27 cellular contexts compared by ENCODE assay signal in the genomic region with DNA sequence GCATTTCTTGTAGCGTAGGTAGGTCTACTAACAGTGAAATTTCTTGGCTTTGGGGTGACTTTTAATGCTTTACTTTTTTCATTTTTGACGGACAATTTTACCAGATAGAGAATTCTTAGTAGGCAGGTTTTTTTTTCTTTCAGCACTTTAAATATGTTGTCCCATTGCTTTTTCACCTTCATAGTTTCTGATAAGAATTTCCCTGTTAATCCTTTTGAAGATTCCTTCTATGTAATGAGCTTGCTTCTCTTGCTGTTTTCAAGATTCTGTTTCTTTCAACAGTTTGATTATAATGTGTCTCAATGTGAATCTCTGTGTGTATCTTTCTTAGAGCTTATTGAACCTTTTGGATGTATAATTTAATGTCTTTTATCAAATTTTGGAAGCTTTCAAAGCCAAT. TPM values are rescaled to one million over a fixed set of nuclear protein-coding genes. Genes with fewer than 3 reads are reported as not detected.
DNase-seq lines count a peak whose midpoint lies in the region; ATAC-seq, FAIRE-seq and TF ChIP-seq lines count a peak whose summit lies in the region.
"Had no signal": no experiment of that assay in that cellular context is flagged by ENCODE, and none has a peak within 500 bp of the region (broad histone marks: within the 10 kb centered on the region; RNA-seq: fewer than 3 reads in every experiment).

No MANE protein-coding gene starts in this region.

- H3K27ac Mint-ChIP-seq in astrocyte (ENCODE audit: unreplicated experiment): no peak overlapping the region
- H3K27ac Mint-ChIP-seq: CD4-positive, alpha-beta memory T cell; CD4-positive, CD25-positive, alpha-beta regulatory T cell; CD8-positive, alpha-beta memory T cell had no signal

- H3K36me3 Mint-ChIP-seq in astrocyte (ENCODE audit: low read depth, unreplicated experiment): peaks cover 21% of the 10 kb centered on the region

- CTCF ChIA-PET in HEK293 (lab: Yijun Ruan, JAX): interaction anchor here (0.7 to 1.3 kb wide), 4 partner anchors 12 to 883 kb away, joined by 3 to 4 read pairs (median 4); no protein-coding TSS in a partner anchor

- H3K4me3 ChIP-seq in HEK293 (ENCODE audit: low read depth, low read length): no peak overlapping the region
- no peak overlapping the region for H3K4me3 ChIP-seq in astrocyte (ENCODE audit: insufficient read depth, low read depth, low read length)
- H3K4me3 ChIP-seq: BLaER1, GM12878 had no signal

- H3K9ac ChIP-seq in astrocyte (ENCODE audit: low read length): no peak overlapping the region
- H3K9ac ChIP-seq: BLaER1 had no signal

- H3K27ac ChIP-seq in HEK293 (ENCODE audit: extremely low read depth, low read depth, low read length): no peak overlapping the region
- no peak overlapping the region for H3K27ac ChIP-seq in astrocyte (ENCODE audit: low read depth, low read length)
- H3K27ac ChIP-seq: BLaER1 had no signal

- TF ChIP-seq CTCF in HEK293 (tag by site-specific recombination; IDR thresholded peaks at IDR 0.05) (no peak), astrocyte (IDR thresholded peaks at IDR 0.05; ENCODE audit: insufficient read depth, low read depth, low read length) (no peak)

- peaks cover 55% of the 10 kb centered on the region for H3K79me2 ChIP-seq in astrocyte (ENCODE audit: insufficient read depth, low read length)

- peaks cover 14% of the 10 kb centered on the region for H4K20me1 ChIP-seq in astrocyte (ENCODE audit: insufficient read depth, low read length)
- H4K20me1 ChIP-seq: BLaER1 had no signal

- H3K27me3 ChIP-seq in astrocyte (ENCODE audit: insufficient read depth, low read length): no peaks in the 10 kb centered on the region
- H3K27me3 ChIP-seq: BE2C, BLaER1 had no signal

- no peak overlapping the region for H3K4me3 Mint-ChIP-seq in astrocyte (ENCODE audit: unreplicated experiment)
- H3K4me3 Mint-ChIP-seq: CD14-positive monocyte; CD4-positive, alpha-beta memory T cell; CD4-positive, CD25-positive, alpha-beta regulatory T cell; CD8-positive, alpha-beta memory T cell had no signal

- H2AFZ ChIP-seq in astrocyte (ENCODE audit: low read depth, low read length): no peak overlapping the region

- FAIRE-seq in GM19239 (lab: Jason Lieb, UNC) (peak; percentile 45), astrocyte (lab: Jason Lieb, UNC) (peak; percentile 78)
- FAIRE-seq: A204.1, GM12878, GM12892, GM18507 had no signal

- H3K9me3 ChIP-seq in HEK293 (ENCODE audit: control insufficient read depth, insufficient read depth, low read depth, low read length) (no peaks in the 10 kb centered on the region), astrocyte (ENCODE audit: insufficient read depth, low read depth, low read length) (no peaks in the 10 kb centered on the region)
- H3K9me3 ChIP-seq: BE2C had no signal

- H3K4me2 ChIP-seq in astrocyte (ENCODE audit: low read length): no peak overlapping the region
- H3K4me2 ChIP-seq: BLaER1 had no signal

- H3K4me1 ChIP-seq in HEK293 (ENCODE audit: control insufficient read depth, insufficient read depth, low read length) (no peaks in the 10 kb centered on the region), astrocyte (ENCODE audit: insufficient read depth, low read length) (peaks cover 12% of the 10 kb centered on the region)
- H3K4me1 ChIP-seq: BE2C, BLaER1 had no signal

- H3K36me3 ChIP-seq in HEK293 (ENCODE audit: control insufficient read depth in 2 of 2, insufficient read depth in 1 of 2, low read length in 2 of 2) (no peaks in the 10 kb centered on the region; a peak in 1 of 3 replicates), astrocyte (ENCODE audit: insufficient read depth, low read length) (no peaks in the 10 kb centered on the region)
- H3K36me3 ChIP-seq: BE2C had no signal

- no peak for DNase-seq in GM19239 (ENCODE audit: insufficient read length, low spot score)
- no peak for DNase-seq in astrocyte (ENCODE audit: low read depth)
- DNase-seq: 8988T; ACHN; BE2C; C1 segment of cervical spinal cord; CD4-positive, alpha-beta memory T cell; CD4-positive, CD25-positive, alpha-beta regulatory T cell; CD8-positive, alpha-beta memory T cell; COR-L47; DMS 273 treated with DMSO at 0.1 percent for 48 hours; DMS153; DMS53; DMS79; DND-41; EL; GDM1 had no signal

- peaks cover 4% of the 10 kb centered on the region for H3K9me3 Mint-ChIP-seq in astrocyte (ENCODE audit: unreplicated experiment)
- H3K9me3 Mint-ChIP-seq: CD4-positive, alpha-beta memory T cell; CD4-positive, CD25-positive, alpha-beta regulatory T cell; CD8-positive, alpha-beta memory T cell had no signal

- POLR2A ChIA-PET in HEK293 (lab: Yijun Ruan, JAX): interaction anchor here (0.7 kb wide), 1 partner anchor 113 kb away, joined by 3 read pairs; no protein-coding TSS in a partner anchor

- H3K4me1 Mint-ChIP-seq in astrocyte (ENCODE audit: low read depth, unreplicated experiment): peaks cover 11% of the 10 kb centered on the region

- no peaks in the 10 kb centered on the region for H3K27me3 Mint-ChIP-seq in astrocyte (ENCODE audit: low read depth, unreplicated experiment)
- H3K27me3 Mint-ChIP-seq: CD4-positive, alpha-beta memory T cell; CD4-positive, CD25-positive, alpha-beta regulatory T cell; CD8-positive, alpha-beta memory T cell had no signal

- ATAC-seq in GM21528 (IDR thresholded peaks at IDR 0.05; ENCODE audit: low FRiP score, unreplicated experiment) (no peak), GM19351 (IDR thresholded peaks at IDR 0.05; ENCODE audit: unreplicated experiment) (no peak), HG02973 (IDR thresholded peaks at IDR 0.05; ENCODE audit: unreplicated experiment) (no peak)
- ATAC-seq: GM12878 had no signal

TF ChIP-seq in HEK293, 187 proteins besides CTCF, POLR2A, EP300 and RAD21:
- TF ChIP-seq SETDB1 (IDR thresholded peaks at IDR 0.05; ENCODE audit: insufficient read length, low read length) (peak; percentile 76), REPIN1 (tag by site-specific recombination; IDR thresholded peaks at IDR 0.05; ENCODE audit: low read depth) (no peak), TRIM28 (IDR thresholded peaks at IDR 0.05; ENCODE audit: borderline replicate concordance, low read length) (0 out of 2 replicates have a peak, but pooled peaks have one; percentile 40)

RNA-seq across cellular contexts. Expression of a gene that starts 35.5 kb away (rescaled TPM):
- 39.0 and 51.2 TPM in 2 replicates for total RNA-seq in astrocyte
